Comparison of ENCODE assay signal across 23 cellular contexts in genomic region chr4:36206586-36206985, GRCh38. TPM values are rescaled to one million over a fixed set of nuclear protein-coding genes. Genes with fewer than 3 reads are reported as not detected.
DNase-seq lines count a peak whose midpoint lies in the region; ATAC-seq and TF ChIP-seq lines count a peak whose summit lies in the region.
"Had no signal": no experiment of that assay in that cellular context is flagged by ENCODE, and none has a peak within 500 bp of the region (broad histone marks: within the 10 kb centered on the region; RNA-seq: fewer than 3 reads in every experiment).

No MANE protein-coding gene starts in this region.

- POLR2A ChIA-PET in CD8-positive, alpha-beta memory T cell (lab: Charles Lee) = no interaction called here
- POLR2A ChIA-PET in A673 (lab: Charles Lee; ENCODE audit: low non-redundant PET) = no interaction called here

- no peak for DNase-seq in CD8-positive, alpha-beta memory T cell
- DNase-seq in globus pallidus (ENCODE audit: low spot score) (peak; percentile 37), pons (ENCODE audit: low spot score) (peak; percentile 54), A673 (ENCODE audit: low spot score) (no peak), NCI-H2171 (lab: John Stamatoyannopoulos, UW) (no peak), tibial artery (no peak)
- DNase-seq: AML-193, GM23248, KBM-7, MV-4-11, NCI-H1105, NCI-H1436 treated with DMSO at 0.1 percent for 48 hours, NCI-H187 treated with DMSO at 0.1 percent for 48 hours, NCI-H446 treated with DMSO at 0.1 percent for 48 hours, PC-9, SJCRH30 had no signal

- H3K36me3 ChIP-seq in CD8-positive, alpha-beta memory T cell (ENCODE audit: insufficient read depth, low read length) = no peaks in the 10 kb centered on the region
- H3K36me3 ChIP-seq in A673 (ENCODE audit: insufficient read depth, low read length, poor library complexity, severe bottlenecking) (no peaks in the 10 kb centered on the region), tibial artery (no peaks in the 10 kb centered on the region)
- H3K36me3 ChIP-seq: SJCRH30 had no signal

- CTCF ChIA-PET in CD8-positive, alpha-beta memory T cell (lab: Charles Lee) = interaction anchor here (1.0 kb wide), 1 partner anchor 193 kb away, joined by 3 read pairs; no protein-coding TSS in a partner anchor
- CTCF ChIA-PET in A673 (lab: Charles Lee) = no interaction called here

- peak overlapping the region; percentile 2 to 85 (median 56) for H3K27ac Mint-ChIP-seq in CD8-positive, alpha-beta memory T cell
- H3K27ac Mint-ChIP-seq: H9 had no signal

- peaks cover 21% of the 10 kb centered on the region for H3K4me1 ChIP-seq in CD8-positive, alpha-beta memory T cell (ENCODE audit: insufficient read depth, low read length)
- H3K4me1 ChIP-seq in A673 (ENCODE audit: insufficient read depth, low read length, poor library complexity, severe bottlenecking) (no peaks in the 10 kb centered on the region), tibial artery (no peaks in the 10 kb centered on the region)
- H3K4me1 ChIP-seq: SJCRH30 had no signal

- no peaks in the 10 kb centered on the region for H3K9me3 Mint-ChIP-seq in CD8-positive, alpha-beta memory T cell
- H3K9me3 Mint-ChIP-seq: H9 had no signal

- H3K4me3 ChIP-seq in CD8-positive, alpha-beta memory T cell (ENCODE audit: low read length) = no peak overlapping the region
- H3K4me3 ChIP-seq in A673 (ENCODE audit: low read depth, low read length, poor library complexity, severe bottlenecking) (no peak overlapping the region), tibial artery (no peak overlapping the region)
- H3K4me3 ChIP-seq: GM23248, PC-9, SJCRH30 had no signal

- H3K27me3 ChIP-seq in CD8-positive, alpha-beta memory T cell (ENCODE audit: insufficient read depth, low read length, poor library complexity, severe bottlenecking) = no peaks in the 10 kb centered on the region
- H3K27me3 ChIP-seq in A673 (replicated peaks; ENCODE audit: insufficient read depth, low read depth, low read length, poor library complexity) (no peaks in the 10 kb centered on the region), tibial artery (no peaks in the 10 kb centered on the region)
- H3K27me3 ChIP-seq: SJCRH30 had no signal

- no TSS peak for BruUV-seq in A673 (replicated peaks; lab: Mats Ljungman, UMichigan)

- H3K36me3 Mint-ChIP-seq in CD8-positive, alpha-beta memory T cell = peaks cover 27 to 69% (median 33%) of the 10 kb centered on the region in 3 donors

- peak overlapping the region in 6 of 7 donors; percentile 1 to 66 (median 40) for H3K4me3 Mint-ChIP-seq in CD8-positive, alpha-beta memory T cell
- H3K4me3 Mint-ChIP-seq: H9 had no signal

- intact Hi-C loops in A673 (cut with micrococcal nuclease; ENCODE audit: unreplicated experiment) = no loop called here
- intact Hi-C loops in tibial artery (cut with DNase I; ENCODE audit: low total_unique reads) = no loop called here

- TF ChIP-seq CTCF in A673 (conservative IDR thresholded peaks at IDR 0.05; ENCODE audit: low read depth, low read length) (no peak), tibial artery (IDR thresholded peaks at IDR 0.05) (no peak)

- H3K4me1 Mint-ChIP-seq in CD8-positive, alpha-beta memory T cell = peaks cover 76 to 95% (median 91%) of the 10 kb centered on the region in 3 donors

- H3K27ac ChIP-seq in CD8-positive, alpha-beta memory T cell (ENCODE audit: low read depth, low read length) = no peak overlapping the region
- H3K27ac ChIP-seq in angular gyrus (ENCODE audit: low read depth, low read length) (peak overlapping the region; percentile 95), A673 (ENCODE audit: low read depth, low read length, poor library complexity, severe bottlenecking) (no peak overlapping the region), tibial artery (no peak overlapping the region)
- H3K27ac ChIP-seq: C4-2B, GM23248, PC-9, SJCRH30 had no signal

- no peak for ATAC-seq in GM19467 (IDR thresholded peaks at IDR 0.05; ENCODE audit: unreplicated experiment)
- ATAC-seq: Right ventricle myocardium inferior, SK-N-SH treated with all-trans-retinoic acid at 6 μM for 48 hours had no signal

- H3K27me3 Mint-ChIP-seq in CD8-positive, alpha-beta memory T cell = no peaks in the 10 kb centered on the region

- no peaks in the 10 kb centered on the region for H3K9me3 ChIP-seq in CD8-positive, alpha-beta memory T cell (ENCODE audit: low read length)
- H3K9me3 ChIP-seq in A673 (ENCODE audit: low read depth, low read length, poor library complexity, severe bottlenecking) (no peaks in the 10 kb centered on the region), tibial artery (no peaks in the 10 kb centered on the region)
- H3K9me3 ChIP-seq: SJCRH30 had no signal

RNA-seq across cellular contexts. Expression of gene ARAP2, which starts 37.7 kb away (rescaled TPM):
- total RNA-seq in CD8-positive, alpha-beta memory T cell = 10 to 100 TPM; 49.7 to 49.9 TPM
- 44.2 TPM for polyA plus RNA-seq in CD8-positive, alpha-beta memory T cell
- 0.06 and 0.20 TPM in 2 replicates for total RNA-seq in A673 (2021)
- total RNA-seq: GM23248, LHCN-M2 had no signal
- polyA plus RNA-seq: GM23248 had no signal

Comparison
In these comparisons a context has a peak if more than half of its experiments do, and no peak if none do; other contexts are left out.
1. DNase-seq: peak in globus pallidus (single experiment) and pons (single experiment); none in CD8-positive, alpha-beta memory T cell (0 of 5), A673 (single experiment), NCI-H2171 (single experiment) and tibial artery (0 of 2).
2. RNA of gene ARAP2, which starts 37.7 kb away (total RNA-seq): 49.7 to 49.9 TPM in CD8-positive, alpha-beta memory T cell; 0.06 to 0.20 TPM in A673; every median in the first group is over 10 times any median in the second.